In the genomic region with DNA sequence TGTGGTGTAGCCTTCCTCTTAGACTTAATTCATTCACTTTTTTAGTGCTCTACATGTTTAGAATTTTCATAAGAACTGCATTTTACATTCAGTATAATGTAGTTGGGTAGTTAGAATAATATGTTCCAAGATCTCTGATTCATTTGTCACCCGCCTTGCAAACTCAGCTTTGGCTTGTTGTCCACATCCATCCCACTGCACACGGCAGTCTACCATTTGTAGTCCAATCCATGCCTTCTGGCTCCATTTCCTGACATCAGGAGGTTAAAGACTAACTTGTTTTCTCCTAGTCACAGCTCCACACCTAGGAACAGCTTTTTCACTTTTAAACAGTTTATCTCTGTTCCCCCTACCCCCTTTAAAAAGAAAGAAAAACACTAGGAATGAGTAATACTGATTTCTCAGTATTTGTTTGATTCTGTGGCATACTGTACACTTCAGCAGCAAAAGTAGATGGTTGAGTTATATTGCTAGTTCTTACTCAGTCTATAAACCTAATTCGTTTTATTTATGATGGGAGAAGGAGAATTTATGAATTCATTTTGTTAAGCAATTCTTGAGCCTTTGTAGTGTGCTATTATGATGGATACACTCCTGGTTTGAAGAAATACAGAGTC, we compare ENCODE assay signal across 14 cellular contexts.
A peak's percentile ranks its signal among the peaks of the same experiment; 100 is the strongest.
DNase-seq lines count a peak whose midpoint lies in the region; ATAC-seq and TF ChIP-seq lines count a peak whose summit lies in the region.
"Had no signal": no experiment of that assay in that cellular context is flagged by ENCODE, and none has a peak within 500 bp of the region (broad histone marks: within the 10 kb centered on the region; RNA-seq: fewer than 3 reads in every experiment).

No MANE protein-coding gene starts in this region.

- CTCF ChIA-PET in CD8-positive, alpha-beta memory T cell (lab: Charles Lee), result no interaction called here
- CTCF ChIA-PET in T-cell (lab: Charles Lee), result interaction anchor here in 1 of 2 donors (0.5 kb wide), 1 partner anchor 26 kb away, joined by 5 read pairs; no protein-coding TSS in a partner anchor

- H3K27me3 Mint-ChIP-seq in natural killer cell treated with Interleukin-12 subunit alpha and Interleukin-12 subunit beta and Interleukin-15 and Interleukin-18, amount 100 ng/mL, for 72 hours, result no peaks in the 10 kb centered on the region
- H3K27me3 Mint-ChIP-seq in CD8-positive, alpha-beta memory T cell, result no peaks in the 10 kb centered on the region
- no peaks in the 10 kb centered on the region for H3K27me3 Mint-ChIP-seq in T-cell

- no peak overlapping the region for H2AFZ ChIP-seq in OCI-LY3 (ENCODE audit: low read depth, low read length)

- ATAC-seq in GM18861 (IDR thresholded peaks at IDR 0.05; ENCODE audit: unreplicated experiment) (peak; percentile 78), GM21786 (IDR thresholded peaks at IDR 0.05; ENCODE audit: unreplicated experiment) (peak; percentile 63), T-cell (replicated peaks in 1 of 4) (no peak)
- peak; percentile 40 to 94 for ATAC-seq in natural killer cell treated with Interleukin-12 subunit alpha and Interleukin-12 subunit beta and Interleukin-15 and Interleukin-18, amount 100 ng/mL, for 72 hours

- H3K4me3 ChIP-seq in OCI-LY3 (ENCODE audit: low read length), result peak overlapping the region; percentile 65
- H3K4me3 ChIP-seq in CD8-positive, alpha-beta memory T cell (ENCODE audit: low read length), result no peak overlapping the region
- H3K4me3 ChIP-seq: Peyer's patch, tibial artery had no signal

- H3K27me3 ChIP-seq in OCI-LY3 (ENCODE audit: low read depth, low read length), result no peaks in the 10 kb centered on the region
- H3K27me3 ChIP-seq in CD8-positive, alpha-beta memory T cell (ENCODE audit: insufficient read depth, low read length, poor library complexity, severe bottlenecking), result no peaks in the 10 kb centered on the region
- H3K27me3 ChIP-seq: Peyer's patch, tibial artery had no signal

- peak overlapping the region; percentile 35 for H3K27ac ChIP-seq in OCI-LY3 (ENCODE audit: low read length)
- no peak overlapping the region for H3K27ac ChIP-seq in CD8-positive, alpha-beta memory T cell (ENCODE audit: low read depth, low read length)
- H3K27ac ChIP-seq: epithelial cell of prostate, Peyer's patch, tibial artery had no signal

- peak overlapping the region; percentile 18; the same call in 1 of the 2 replicates for H3K9ac ChIP-seq in OCI-LY3 (ENCODE audit: low read length)

- POLR2A ChIA-PET in CD8-positive, alpha-beta memory T cell (lab: Charles Lee), result no interaction called here
- POLR2A ChIA-PET in T-cell (lab: Charles Lee), result no interaction called here

- no peak for DNase-seq in natural killer cell treated with Interleukin-12 subunit alpha and Interleukin-12 subunit beta and Interleukin-15 and Interleukin-18, amount 100 ng/mL, for 72 hours (ENCODE audit: low spot score)
- no peak for DNase-seq in CD8-positive, alpha-beta memory T cell
- DNase-seq in T-cell (no peak), dermis blood vessel endothelial cell (no peak), globus pallidus (ENCODE audit: low spot score) (no peak)
- DNase-seq: amniotic stem cell; NCI-H1930; Peyer's patch; stimulated activated CD4-positive, alpha-beta T cell treated with anti-CD3 and anti-CD28 coated beads, Interleukin-4, amount 100 ng/mL, for 4 hours; tibial artery had no signal

- H3K27ac Mint-ChIP-seq in natural killer cell treated with Interleukin-12 subunit alpha and Interleukin-12 subunit beta and Interleukin-15 and Interleukin-18, amount 100 ng/mL, for 72 hours, result peak overlapping the region; percentile 9 to 14
- peak overlapping the region in 2 of 8 donors; percentile 43 to 80 for H3K27ac Mint-ChIP-seq in CD8-positive, alpha-beta memory T cell
- H3K27ac Mint-ChIP-seq in T-cell, result no peak overlapping the region

- H3K9me3 ChIP-seq in OCI-LY3 (ENCODE audit: insufficient read depth, low read length), result no peaks in the 10 kb centered on the region
- H3K9me3 ChIP-seq in CD8-positive, alpha-beta memory T cell (ENCODE audit: low read length), result no peaks in the 10 kb centered on the region
- H3K9me3 ChIP-seq: Peyer's patch, tibial artery had no signal

- peak overlapping the region; percentile 60 for H3K4me3 Mint-ChIP-seq in natural killer cell treated with Interleukin-12 subunit alpha and Interleukin-12 subunit beta and Interleukin-15 and Interleukin-18, amount 100 ng/mL, for 72 hours
- H3K4me3 Mint-ChIP-seq in CD8-positive, alpha-beta memory T cell, result no peak overlapping the region
- H3K4me3 Mint-ChIP-seq in T-cell, result no peak overlapping the region

- H3K4me1 ChIP-seq in OCI-LY3 (ENCODE audit: low read length), result peaks cover 31% of the 10 kb centered on the region
- peaks cover 29% of the 10 kb centered on the region for H3K4me1 ChIP-seq in CD8-positive, alpha-beta memory T cell (ENCODE audit: insufficient read depth, low read length)

- TF ChIP-seq CTCF in OCI-LY3 (IDR thresholded peaks at IDR 0.05; ENCODE audit: low read depth, low read length), result no peak

- no peaks in the 10 kb centered on the region for H3K36me3 ChIP-seq in OCI-LY3 (replicated peaks; ENCODE audit: low read depth, low read length)
- no peaks in the 10 kb centered on the region for H3K36me3 ChIP-seq in CD8-positive, alpha-beta memory T cell (ENCODE audit: insufficient read depth, low read length)
- H3K36me3 ChIP-seq: Peyer's patch, tibial artery had no signal

- no peaks in the 10 kb centered on the region for H3K9me3 Mint-ChIP-seq in natural killer cell treated with Interleukin-12 subunit alpha and Interleukin-12 subunit beta and Interleukin-15 and Interleukin-18, amount 100 ng/mL, for 72 hours
- H3K9me3 Mint-ChIP-seq in CD8-positive, alpha-beta memory T cell, result no peaks in the 10 kb centered on the region
- H3K9me3 Mint-ChIP-seq in T-cell, result no peaks in the 10 kb centered on the region

- no peaks in the 10 kb centered on the region for H3K36me3 Mint-ChIP-seq in natural killer cell treated with Interleukin-12 subunit alpha and Interleukin-12 subunit beta and Interleukin-15 and Interleukin-18, amount 100 ng/mL, for 72 hours
- H3K36me3 Mint-ChIP-seq in CD8-positive, alpha-beta memory T cell, result peaks cover 0 to 1% (median 1%) of the 10 kb centered on the region in 3 donors
- peaks cover 10% of the 10 kb centered on the region for H3K36me3 Mint-ChIP-seq in T-cell

- peaks cover 64% of the 10 kb centered on the region for H3K79me2 ChIP-seq in OCI-LY3 (ENCODE audit: low read length)

- H3K4me2 ChIP-seq in OCI-LY3 (ENCODE audit: low read length), result peak overlapping the region; percentile 70

- peaks cover 38 to 45% of the 10 kb centered on the region in 2 donors for H3K4me1 Mint-ChIP-seq in natural killer cell treated with Interleukin-12 subunit alpha and Interleukin-12 subunit beta and Interleukin-15 and Interleukin-18, amount 100 ng/mL, for 72 hours (ENCODE audit: low read depth in 2 of 2)
- peaks cover 57 to 86% (median 74%) of the 10 kb centered on the region in 3 donors for H3K4me1 Mint-ChIP-seq in CD8-positive, alpha-beta memory T cell
- peaks cover 62 to 70% (median 67%) of the 10 kb centered on the region in 3 donors for H3K4me1 Mint-ChIP-seq in T-cell

- peaks cover 24% of the 10 kb centered on the region for H4K20me1 ChIP-seq in OCI-LY3 (ENCODE audit: insufficient read depth, low read length)

Comparison
In these comparisons a context has a peak if more than half of its experiments do, and no peak if none do; other contexts are left out.
1. ATAC-seq: peak in GM18861 (single experiment), GM21786 (single experiment) and natural killer cell treated with Interleukin-12 subunit alpha and Interleukin-12 subunit beta and Interleukin-15 and Interleukin-18, amount 100 ng/mL, for 72 hours (2 of 2); none in T-cell (0 of 4).
2. H3K27ac Mint-ChIP-seq: peak in natural killer cell treated with Interleukin-12 subunit alpha and Interleukin-12 subunit beta and Interleukin-15 and Interleukin-18, amount 100 ng/mL, for 72 hours (2 of 2); none in T-cell (0 of 2).